In the genomic region with DNA sequence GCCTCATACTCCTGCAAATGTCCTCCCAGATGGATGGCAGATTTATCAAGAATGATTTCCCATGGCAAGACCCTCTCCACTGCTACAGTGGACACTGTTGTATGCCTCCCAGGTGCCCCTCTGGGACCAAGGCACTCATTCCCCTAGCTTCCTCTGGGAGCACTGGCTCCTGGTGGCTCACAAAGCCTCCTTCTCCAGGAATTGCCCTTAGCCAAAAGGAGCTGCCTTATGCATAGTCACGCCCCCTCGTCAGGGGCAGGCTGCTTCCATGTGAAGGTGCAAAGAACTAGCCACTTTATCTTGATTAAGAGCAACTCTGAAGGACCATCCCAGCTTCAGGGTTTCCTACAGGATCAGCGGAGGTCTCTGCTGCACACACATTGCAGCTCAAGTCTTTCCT, we compare ENCODE assay signal across 28 cellular contexts.
"Had no signal": no experiment of that assay in that cellular context is flagged by ENCODE, and none has a peak within 500 bp of the region (broad histone marks: within the 10 kb centered on the region; RNA-seq: fewer than 3 reads in every experiment).

No MANE protein-coding gene starts in this region.

- H3K4me1 ChIP-seq: adrenal gland, body of pancreas, breast epithelium had no signal

- H3K9me3 Mint-ChIP-seq: activated CD8-positive, alpha-beta T cell treated with anti-CD3 and anti-CD28 coated beads for 36 hours; activated naive CD4-positive, alpha-beta T cell treated with anti-CD3 and anti-CD28 coated beads for 36 hours; activated naive CD4-positive, alpha-beta T cell treated with anti-CD3 and anti-CD28 coated beads, Interleukin-2, amount 50 U/mL, for 72 hours; activated T-cell treated with anti-CD3 and anti-CD28 coated beads, Interleukin-2, amount 50 U/mL, for 4 hours; activated T-helper 1 cell treated with anti-CD3 and anti-CD28 coated beads, Interleukin-12 subunit alpha, Interleukin-12 subunit beta, Interleukin-2, Interleukin-4 antibody, amounts not matched to agents 30 ng/mL and 10 ng/mL and 1 ng/mL, durations not matched to agents 14 hours and 24 hours and 36 hours had no signal

- H3K4me3 ChIP-seq: adrenal gland, body of pancreas, breast epithelium, PC-9 had no signal

- DNase-seq: activated CD4-positive, alpha-beta T cell treated with anti-CD3 and anti-CD28 coated beads, Interleukin-2, amount 10 ng/mL, durations not matched to agents 24 days and 14 days; activated CD4-positive, alpha-beta T cell treated with anti-CD3 and anti-CD28 coated beads, Interleukin-2, amount 50 U/mL, for 4 hours; activated CD8-positive, alpha-beta T cell treated with anti-CD3 and anti-CD28 coated beads for 36 hours; activated gamma-delta T cell treated with Interleukin-2 at 50 U/mL for 16 hours; activated naive CD4-positive, alpha-beta T cell treated with anti-CD3 and anti-CD28 coated beads for 36 hours; activated T-cell treated with anti-CD3 and anti-CD28 coated beads for 4 hours; activated T-cell treated with anti-CD3 and anti-CD28 coated beads, Interleukin-2, amount 50 U/mL, for 4 hours; adrenal gland; body of pancreas; NCI-H1105; NCI-H1417 treated with DMSO at 0.1 percent for 48 hours; NCI-H1694; NCI-H1930; NCI-H2081 treated with DMSO at 0.1 percent for 48 hours; NCI-H226; NCI-H524 treated with DMSO at 0.1 percent for 48 hours; PC-9; SIG-M5; T-cell; T-helper 2 cell; T-helper 9 cell; WERI-Rb-1 had no signal

- H3K36me3 Mint-ChIP-seq: activated naive CD4-positive, alpha-beta T cell treated with anti-CD3 and anti-CD28 coated beads, Interleukin-2, amount 50 U/mL, for 72 hours; T-cell had no signal

- H3K27me3 Mint-ChIP-seq: activated CD8-positive, alpha-beta T cell treated with anti-CD3 and anti-CD28 coated beads for 36 hours had no signal

- ATAC-seq: activated CD8-positive, alpha-beta T cell treated with anti-CD3 and anti-CD28 coated beads for 36 hours; activated naive CD4-positive, alpha-beta T cell treated with anti-CD3 and anti-CD28 coated beads, Interleukin-2, amount 50 U/mL, for 72 hours; activated T-cell treated with anti-CD3 and anti-CD28 coated beads, Interleukin-2, amount 50 U/mL, for 4 hours; body of pancreas; Right ventricle myocardium inferior; SK-N-SH treated with all-trans-retinoic acid at 6 μM for 48 hours; T-cell had no signal

- H3K27me3 ChIP-seq: adrenal gland, body of pancreas, breast epithelium had no signal

- H3K36me3 ChIP-seq: adrenal gland, breast epithelium, WERI-Rb-1 had no signal

- H2AFZ ChIP-seq: PC-9 had no signal

- H3K9me3 ChIP-seq: adrenal gland, body of pancreas, breast epithelium had no signal

- H3K4me2 ChIP-seq: PC-9 had no signal

- H3K4me3 Mint-ChIP-seq: activated CD4-positive, alpha-beta T cell treated with anti-CD3 and anti-CD28 coated beads, Interleukin-2, amount 10 ng/mL, durations not matched to agents 24 days and 14 days; activated CD8-positive, alpha-beta T cell treated with anti-CD3 and anti-CD28 coated beads for 36 hours; activated naive CD4-positive, alpha-beta T cell treated with anti-CD3 and anti-CD28 coated beads for 36 hours; activated T-cell treated with anti-CD3 and anti-CD28 coated beads, Interleukin-2, amount 50 U/mL, for 4 hours; activated T-helper 1 cell treated with anti-CD3 and anti-CD28 coated beads, Interleukin-12 subunit alpha, Interleukin-12 subunit beta, Interleukin-2, Interleukin-4 antibody, amounts not matched to agents 30 ng/mL and 10 ng/mL and 1 ng/mL, durations not matched to agents 14 hours and 24 hours and 36 hours; T-cell had no signal

- H3K27ac ChIP-seq: adrenal gland, body of pancreas, breast epithelium, PC-9, RWPE1, WERI-Rb-1 had no signal

- H3K27ac Mint-ChIP-seq: activated CD4-positive, alpha-beta T cell treated with anti-CD3 and anti-CD28 coated beads, Interleukin-2, amount 10 ng/mL, durations not matched to agents 24 days and 14 days; activated CD8-positive, alpha-beta T cell treated with anti-CD3 and anti-CD28 coated beads for 36 hours; activated naive CD4-positive, alpha-beta T cell treated with anti-CD3 and anti-CD28 coated beads for 36 hours; activated naive CD4-positive, alpha-beta T cell treated with anti-CD3 and anti-CD28 coated beads, Interleukin-2, amount 50 U/mL, for 72 hours; activated T-helper 1 cell treated with anti-CD3 and anti-CD28 coated beads, Interleukin-12 subunit alpha, Interleukin-12 subunit beta, Interleukin-2, Interleukin-4 antibody, amounts not matched to agents 30 ng/mL and 10 ng/mL and 1 ng/mL, durations not matched to agents 14 hours and 24 hours and 36 hours; T-cell had no signal

- H3K4me1 Mint-ChIP-seq: activated CD4-positive, alpha-beta T cell treated with anti-CD3 and anti-CD28 coated beads, Interleukin-2, amount 10 ng/mL, durations not matched to agents 24 days and 14 days; T-cell had no signal
